ENCODE assay signal across 8 cellular contexts in genomic region chr1:166166400-166166699, GRCh38. TPM values are rescaled to one million over a fixed set of nuclear protein-coding genes. Genes with fewer than 3 reads are reported as not detected.
A peak's percentile ranks its signal among the peaks of the same experiment; 100 is the strongest.
DNase-seq lines count a peak whose midpoint lies in the region; ATAC-seq, FAIRE-seq and TF ChIP-seq lines count a peak whose summit lies in the region.

No MANE protein-coding gene starts in this region.

- DNase-seq in astrocyte (ENCODE audit: low read depth) = no peak
- DNase-seq in omental fat pad (ENCODE audit: low spot score) = no peak
- no peak for DNase-seq in effector memory CD8-positive, alpha-beta T cell
- no peak for DNase-seq in activated naive CD4-positive, alpha-beta T cell treated with anti-CD3 and anti-CD28 coated beads, Interleukin-2, amount 50 U/mL, for 16 hours
- DNase-seq in NCI-H146 (lab: John Stamatoyannopoulos, UW) = no peak
- no peak for DNase-seq in NCI-H524 treated with DMSO at 0.1 percent for 48 hours (lab: John Stamatoyannopoulos, UW)

- TF ChIP-seq POLR2A in GM18505 (IDR thresholded peaks at IDR 0.05; ENCODE audit: borderline replicate concordance, extremely low read depth, insufficient read depth, insufficient read length) = no peak

- ATAC-seq in GM18505 (IDR thresholded peaks at IDR 0.05; ENCODE audit: unreplicated experiment) (peak; percentile 22), HG02759 (IDR thresholded peaks at IDR 0.05; ENCODE audit: unreplicated experiment) (peak; percentile 9), omental fat pad (ENCODE audit: low FRiP score) (peak; percentile 8)
- ATAC-seq in effector memory CD8-positive, alpha-beta T cell (replicated peaks) = no peak

- peaks cover 3% of the 10 kb centered on the region for H3K4me1 ChIP-seq in astrocyte (ENCODE audit: insufficient read depth, low read length)

- H3K27me3 ChIP-seq in astrocyte (ENCODE audit: insufficient read depth, low read length) = peaks cover 31% of the 10 kb centered on the region

- no peak overlapping the region for H3K27ac Mint-ChIP-seq in astrocyte (ENCODE audit: unreplicated experiment)
- H3K27ac Mint-ChIP-seq in effector memory CD8-positive, alpha-beta T cell = no peak overlapping the region

- H3K27ac ChIP-seq in astrocyte (ENCODE audit: low read depth, low read length) = no peak overlapping the region

- no peaks in the 10 kb centered on the region for H3K9me3 ChIP-seq in astrocyte (ENCODE audit: insufficient read depth, low read depth, low read length)

- TF ChIP-seq CTCF in astrocyte (IDR thresholded peaks at IDR 0.05; ENCODE audit: insufficient read depth, low read depth, low read length) (no peak), omental fat pad (IDR thresholded peaks at IDR 0.05) (no peak)

- H3K4me1 Mint-ChIP-seq in astrocyte (ENCODE audit: low read depth, unreplicated experiment) = peaks cover 5% of the 10 kb centered on the region
- H3K4me1 Mint-ChIP-seq in effector memory CD8-positive, alpha-beta T cell (ENCODE audit: low read depth in 2 of 2) = peaks cover 6 to 7% of the 10 kb centered on the region in 2 donors

- no peak overlapping the region for H3K4me3 ChIP-seq in astrocyte (ENCODE audit: insufficient read depth, low read depth, low read length)

- H3K4me3 Mint-ChIP-seq in astrocyte (ENCODE audit: unreplicated experiment) = no peak overlapping the region
- H3K4me3 Mint-ChIP-seq in effector memory CD8-positive, alpha-beta T cell = no peak overlapping the region

- H3K36me3 ChIP-seq in astrocyte (ENCODE audit: insufficient read depth, low read length) = no peaks in the 10 kb centered on the region

- H4K20me1 ChIP-seq in astrocyte (ENCODE audit: insufficient read depth, low read length) = no peaks in the 10 kb centered on the region

- H3K36me3 Mint-ChIP-seq in astrocyte (ENCODE audit: low read depth, unreplicated experiment) = no peaks in the 10 kb centered on the region
- no peaks in the 10 kb centered on the region for H3K36me3 Mint-ChIP-seq in effector memory CD8-positive, alpha-beta T cell (ENCODE audit: insufficient read depth)

- no peak for FAIRE-seq in astrocyte (lab: Jason Lieb, UNC)

- no peaks in the 10 kb centered on the region for H3K79me2 ChIP-seq in astrocyte (ENCODE audit: insufficient read depth, low read length)

- H3K9ac ChIP-seq in astrocyte (ENCODE audit: low read length) = no peak overlapping the region

- peaks cover 2% of the 10 kb centered on the region for H3K9me3 Mint-ChIP-seq in astrocyte (ENCODE audit: unreplicated experiment)
- no peaks in the 10 kb centered on the region for H3K9me3 Mint-ChIP-seq in effector memory CD8-positive, alpha-beta T cell

- peak overlapping the region; percentile 81 for H3K4me2 ChIP-seq in astrocyte (ENCODE audit: low read length)

- H3K27me3 Mint-ChIP-seq in astrocyte (ENCODE audit: low read depth, unreplicated experiment) = peaks cover 54% of the 10 kb centered on the region
- peaks cover 48 to 58% of the 10 kb centered on the region in 2 donors for H3K27me3 Mint-ChIP-seq in effector memory CD8-positive, alpha-beta T cell

- H2AFZ ChIP-seq in astrocyte (ENCODE audit: low read depth, low read length) = peak overlapping the region; percentile 56

RNA-seq across cellular contexts. Expression of gene FAM78B, which starts 0.5 kb away (rescaled TPM):
- 0.20 and 0.67 TPM in 2 replicates for total RNA-seq in astrocyte
- total RNA-seq in omental fat pad = 1 to 10 TPM; 1.1 to 2.0 (median 1.5) TPM
